In the genomic region with DNA sequence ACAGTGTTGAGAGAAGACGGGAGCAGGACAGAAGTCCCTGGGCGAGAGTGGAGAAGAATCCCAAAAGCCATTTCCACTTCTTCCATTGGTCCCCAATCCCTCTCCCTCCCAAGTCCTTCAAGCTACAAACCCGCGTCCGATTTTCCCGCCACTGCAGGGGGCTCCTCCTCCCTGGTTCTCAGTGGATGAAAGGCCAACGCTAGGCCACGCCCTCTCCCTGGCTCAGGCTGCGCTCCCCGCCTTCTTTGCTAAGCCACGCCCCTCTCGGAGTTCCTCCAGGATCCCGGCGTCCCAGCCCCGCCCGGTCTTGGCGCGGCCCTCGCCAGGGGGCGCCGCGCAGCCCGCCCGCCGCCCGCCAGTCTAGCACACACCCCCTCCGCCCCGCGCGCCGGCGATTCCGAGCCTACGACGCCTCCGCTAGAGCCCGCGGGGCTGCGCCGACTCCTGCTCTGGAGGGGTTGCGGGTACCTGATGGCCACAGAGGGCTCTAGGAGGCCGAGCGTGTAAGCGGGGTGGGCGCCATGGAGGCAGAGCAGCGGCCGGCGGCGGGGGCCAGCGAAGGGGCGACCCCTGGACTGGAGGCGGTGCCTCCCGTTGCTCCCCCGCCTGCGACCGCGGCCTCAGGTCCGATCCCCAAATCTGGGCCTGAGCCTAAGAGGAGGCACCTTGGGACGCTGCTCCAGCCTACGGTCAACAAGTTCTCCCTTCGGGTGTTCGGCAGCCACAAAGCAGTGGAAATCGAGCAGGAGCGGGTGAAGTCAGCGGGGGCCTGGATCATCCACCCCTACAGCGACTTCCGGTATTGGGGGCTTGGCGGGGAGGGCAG, we compare ENCODE assay signal across 8 cellular contexts. TPM values are rescaled to one million over a fixed set of nuclear protein-coding genes. Genes with fewer than 3 reads are reported as not detected.
DNase-seq lines count a peak whose midpoint lies in the region; ATAC-seq and TF ChIP-seq lines count a peak whose summit lies in the region.

A gene (plus strand): TSS at position 394 of the 826 bp plus-strand sequence. CDS start 128 bp downstream, at position 522.

- peak within 1 kb of the TSS; percentile 49 for H3K27ac Mint-ChIP-seq in activated CD8-positive, alpha-beta memory T cell treated with anti-CD3 and anti-CD28 coated beads, Interleukin-2, amount 10 ng/mL, durations not matched to agents 7 days and 5 days
- H3K27ac Mint-ChIP-seq in endodermal cell = no peak within 1 kb of the TSS

- H3K4me1 ChIP-seq in HUES6 (ENCODE audit: control insufficient read depth, insufficient read depth, low read length) (peaks cover 23% of the 10 kb centered on the region), endodermal cell (ENCODE audit: control insufficient read depth, insufficient read depth, low read length) (peaks cover 6% of the 10 kb centered on the region), mesodermal cell (ENCODE audit: control insufficient read depth, insufficient read depth, low read length, poor library complexity, severe bottlenecking) (peaks cover 6% of the 10 kb centered on the region)

- H3K36me3 ChIP-seq in HUES6 (ENCODE audit: control insufficient read depth, insufficient read depth, low read length) (no peaks in the 10 kb centered on the region; the same call in 1 of the 2 replicates), endodermal cell (ENCODE audit: control insufficient read depth, insufficient read depth, low read length) (no peaks in the 10 kb centered on the region), mesodermal cell (ENCODE audit: control insufficient read depth, insufficient read depth, low read length) (peaks cover 2% of the 10 kb centered on the region)

- H3K27me3 Mint-ChIP-seq in activated CD8-positive, alpha-beta memory T cell treated with anti-CD3 and anti-CD28 coated beads, Interleukin-2, amount 10 ng/mL, durations not matched to agents 7 days and 5 days = no peaks in the 10 kb centered on the region
- H3K27me3 Mint-ChIP-seq in endodermal cell (ENCODE audit: insufficient read depth) = peaks cover 4% of the 10 kb centered on the region

- H3K9me3 ChIP-seq in HUES6 (ENCODE audit: control insufficient read depth, insufficient read depth, low read depth, low read length) (no peaks in the 10 kb centered on the region), endodermal cell (ENCODE audit: control insufficient read depth, low read length) (no peaks in the 10 kb centered on the region), mesodermal cell (ENCODE audit: control insufficient read depth, low read length) (no peaks in the 10 kb centered on the region)

- no peaks in the 10 kb centered on the region for H3K9me3 Mint-ChIP-seq in activated CD8-positive, alpha-beta memory T cell treated with anti-CD3 and anti-CD28 coated beads, Interleukin-2, amount 10 ng/mL, durations not matched to agents 7 days and 5 days (ENCODE audit: low read depth)
- no peaks in the 10 kb centered on the region for H3K9me3 Mint-ChIP-seq in endodermal cell

- 1 to 5% methylated on average over 15 to 68 of the region's 68 CpGs for WGBS in endodermal cell (ENCODE audit: insufficient coverage in 1 of 2, insufficient read length in 1 of 2), 2 experiments
- WGBS in mesodermal cell (ENCODE audit: insufficient coverage in 2 of 2), 2 experiments = 2 to 3% methylated on average over 33 to 54 of the region's 68 CpGs

- peaks cover 6% of the 10 kb centered on the region for H3K36me3 Mint-ChIP-seq in activated CD8-positive, alpha-beta memory T cell treated with anti-CD3 and anti-CD28 coated beads, Interleukin-2, amount 10 ng/mL, durations not matched to agents 7 days and 5 days
- H3K36me3 Mint-ChIP-seq in endodermal cell (ENCODE audit: low read depth) = peaks cover 11% of the 10 kb centered on the region

- H3K4me3 Mint-ChIP-seq in activated CD8-positive, alpha-beta memory T cell treated with anti-CD3 and anti-CD28 coated beads, Interleukin-2, amount 10 ng/mL, durations not matched to agents 7 days and 5 days = peak within 1 kb of the TSS; percentile 68
- H3K4me3 Mint-ChIP-seq in endodermal cell = peak within 1 kb of the TSS; percentile 63

- ATAC-seq in GM21423 (IDR thresholded peaks at IDR 0.05; ENCODE audit: unreplicated experiment) = peak; percentile 60
- ATAC-seq in activated CD8-positive, alpha-beta memory T cell treated with anti-CD3 and anti-CD28 coated beads, Interleukin-2, amount 10 ng/mL, durations not matched to agents 7 days and 5 days = peak; percentile 70

- H3K9ac ChIP-seq in HUES6 (ENCODE audit: low read length) = peak within 1 kb of the TSS; percentile 63
- H3K9ac ChIP-seq in endodermal cell (ENCODE audit: extremely low read depth, low read length, poor library complexity, severe bottlenecking) = peak within 1 kb of the TSS; percentile 6

- H3K27me3 ChIP-seq in HUES6 (ENCODE audit: control insufficient read depth, insufficient read depth, low read length) (no peaks in the 10 kb centered on the region), endodermal cell (ENCODE audit: control insufficient read depth, insufficient read depth, low read length, poor library complexity, severe bottlenecking) (no peaks in the 10 kb centered on the region)

- CTCF ChIA-PET in activated CD8-positive, alpha-beta memory T cell treated with anti-CD3 and anti-CD28 coated beads, Interleukin-2, amount 10 ng/mL, durations not matched to agents 7 days and 5 days (lab: Charles Lee) = interaction anchor here (0.5 to 7.7 kb wide), 9 partner anchors 11 to 233 kb away, joined by 3 to 68 read pairs (median 5); a partner anchor contains a TSS

- H3K4me1 Mint-ChIP-seq in activated CD8-positive, alpha-beta memory T cell treated with anti-CD3 and anti-CD28 coated beads, Interleukin-2, amount 10 ng/mL, durations not matched to agents 7 days and 5 days = peaks cover 36% of the 10 kb centered on the region
- H3K4me1 Mint-ChIP-seq in endodermal cell = peaks cover 23% of the 10 kb centered on the region

- TF ChIP-seq CTCF in endodermal cell (conservative IDR thresholded peaks at IDR 0.05) = peak; percentile 80

- DNase-seq in COLO829 (ENCODE audit: low spot score) = peak; percentile 100
- DNase-seq in NOMO-1 treated with dmso at 0.1 percent for 144 hours (lab: John Stamatoyannopoulos, UW; ENCODE audit: unreplicated experiment) = peak; percentile 93
- peak; percentile 96 for DNase-seq in activated CD8-positive, alpha-beta memory T cell treated with anti-CD3 and anti-CD28 coated beads, Interleukin-2, amount 10 ng/mL, durations not matched to agents 7 days and 5 days
- DNase-seq in endodermal cell = peak; percentile 100
- DNase-seq in stimulated activated CD8-positive, alpha-beta memory T cell treated with anti-CD3 and anti-CD28 coated beads, Interleukin-15, amount 100 ng/mL, for 1 hour (ENCODE audit: low read depth) = peak; percentile 83

- H3K4me3 ChIP-seq in HUES6 (ENCODE audit: low read depth, low read length) = peak within 1 kb of the TSS; percentile 88
- H3K4me3 ChIP-seq in endodermal cell (ENCODE audit: low read length) = peak within 1 kb of the TSS; percentile 85
- peak within 1 kb of the TSS; percentile 72 for H3K4me3 ChIP-seq in mesodermal cell (ENCODE audit: extremely low read depth, insufficient read depth, low read length, poor library complexity, severe bottlenecking)

- H3K27ac ChIP-seq in HUES6 (ENCODE audit: low read depth, low read length) = no peak within 1 kb of the TSS
- no peak within 1 kb of the TSS for H3K27ac ChIP-seq in endodermal cell (ENCODE audit: low read depth, low read length)
- no peak within 1 kb of the TSS for H3K27ac ChIP-seq in mesodermal cell (ENCODE audit: low read depth, low read length, severe bottlenecking)

RNA-seq across cellular contexts. Expression of the gene that starts here (rescaled TPM):
- total RNA-seq in activated CD8-positive, alpha-beta memory T cell treated with anti-CD3 and anti-CD28 coated beads, Interleukin-2, amount 10 ng/mL, durations not matched to agents 7 days and 5 days = 1 to 10 TPM; 5.4 to 6.1 TPM
- total RNA-seq in endodermal cell = 1 to 10 TPM; 8.7 to 9.2 TPM
- 15.1 TPM for polyA plus RNA-seq in endodermal cell (2013, experiment 1 of 2)
- 12.8 TPM for polyA plus RNA-seq in endodermal cell (2013, experiment 2 of 2)
- 7.9 TPM for polyA plus RNA-seq in mesodermal cell (2013, experiment 1 of 2)
- polyA plus RNA-seq in mesodermal cell (2013, experiment 2 of 2) = 5.0 TPM
